1 cellular context compared by ENCODE assay signal in genomic region chr6:2953098-2953497, GRCh38.
TF ChIP-seq lines count a peak whose summit lies in the region.

No MANE protein-coding gene starts in this region.

TF ChIP-seq in GM12878, 131 proteins besides CTCF, POLR2A, EP300 and RAD21:
- TF ChIP-seq, protein P1, sequence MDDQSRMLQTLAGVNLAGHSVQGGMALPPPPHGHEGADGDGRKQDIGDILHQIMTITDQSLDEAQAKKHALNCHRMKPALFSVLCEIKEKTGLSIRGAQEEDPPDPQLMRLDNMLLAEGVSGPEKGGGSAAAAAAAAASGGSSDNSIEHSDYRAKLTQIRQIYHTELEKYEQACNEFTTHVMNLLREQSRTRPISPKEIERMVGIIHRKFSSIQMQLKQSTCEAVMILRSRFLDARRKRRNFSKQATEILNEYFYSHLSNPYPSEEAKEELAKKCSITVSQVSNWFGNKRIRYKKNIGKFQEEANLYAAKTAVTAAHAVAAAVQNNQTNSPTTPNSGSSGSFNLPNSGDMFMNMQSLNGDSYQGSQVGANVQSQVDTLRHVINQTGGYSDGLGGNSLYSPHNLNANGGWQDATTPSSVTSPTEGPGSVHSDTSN (IDR thresholded peaks at IDR 0.05; ENCODE audit: insufficient replicate concordance, low read depth, low read length), result no peak
TF ChIP-seq in GM12878: peak in this region for 0.
